35 cellular contexts compared by ENCODE assay signal in the genomic region with DNA sequence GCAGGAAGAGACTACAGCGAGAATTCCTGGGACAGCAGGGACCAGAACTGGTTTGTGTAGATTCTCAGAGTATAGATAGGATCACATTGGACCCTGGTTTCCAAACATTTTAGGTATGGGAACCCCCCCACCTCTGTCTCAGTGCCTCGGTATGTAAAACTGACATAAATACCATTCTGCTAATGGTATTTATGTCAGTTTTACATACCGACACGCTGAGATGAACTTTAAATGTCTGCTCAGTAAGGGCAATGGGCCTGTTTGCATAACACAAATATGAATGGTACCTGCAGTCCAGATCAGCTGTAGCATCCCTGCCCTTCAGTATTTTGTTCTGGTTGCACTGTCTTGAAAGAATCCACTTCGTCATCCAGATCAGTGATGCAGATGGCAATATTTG.
"Had no signal": no experiment of that assay in that cellular context is flagged by ENCODE, and none has a peak within 500 bp of the region (broad histone marks: within the 10 kb centered on the region; RNA-seq: fewer than 3 reads in every experiment).

No MANE protein-coding gene starts in this region.

- DNase-seq: activated CD4-positive, alpha-beta memory T cell treated with anti-CD3 and anti-CD28 coated beads, Interleukin-2, amount 10 ng/mL, durations not matched to agents 7 days and 5 days; activated CD4-positive, alpha-beta T cell treated with anti-CD3 and anti-CD28 coated beads for 1 hour; activated CD4-positive, alpha-beta T cell treated with anti-CD3 and anti-CD28 coated beads for 36 hours; activated CD4-positive, alpha-beta T cell treated with anti-CD3 and anti-CD28 coated beads for 48 hours; activated CD4-positive, alpha-beta T cell treated with anti-CD3 and anti-CD28 coated beads, Interleukin-2, amount 10 ng/mL, durations not matched to agents 7 days and 5 days; activated CD4-positive, alpha-beta T cell treated with anti-CD3 and anti-CD28 coated beads, Interleukin-2, amount 50 U/mL, for 48 hours; activated CD4-positive, CD25-positive, alpha-beta regulatory T cell; activated CD8-positive, alpha-beta memory T cell treated with anti-CD3 and anti-CD28 coated beads, Interleukin-2, amount 10 ng/mL, durations not matched to agents 7 days and 5 days; activated CD8-positive, alpha-beta memory T cell treated with anti-CD3 and anti-CD28 coated beads, Interleukin-2, amount 50 U/mL, for 48 hours; activated CD8-positive, alpha-beta T cell treated with anti-CD3 and anti-CD28 coated beads, Interleukin-2, amount 10 ng/mL, durations not matched to agents 7 days and 5 days; activated effector memory CD4-positive, alpha-beta T cell treated with Interleukin-2 at 50 U/mL for 16 hours; activated gamma-delta T cell; activated naive CD4-positive, alpha-beta T cell treated with anti-CD3 and anti-CD28 coated beads, Interleukin-2, amount 10 ng/mL, durations not matched to agents 7 days and 5 days; activated naive CD4-positive, alpha-beta T cell treated with Interleukin-2 at 50 U/mL for 16 hours; activated naive CD8-positive, alpha-beta T cell treated with anti-CD3 and anti-CD28 coated beads, Interleukin-2, amount 10 ng/mL, durations not matched to agents 7 days and 5 days; activated naive CD8-positive, alpha-beta T cell treated with anti-CD3 and anti-CD28 coated beads, Interleukin-2, amount 50 U/mL, for 24 hours; activated T-cell treated with anti-CD3 and anti-CD28 coated beads, Interleukin-2, amount 50 U/mL, for 24 hours; activated T-cell treated with anti-CD3 and anti-CD28 coated beads, Interleukin-2, amount 50 U/mL, for 48 hours; amygdala; anterior cingulate cortex; caudate nucleus; T-helper 1 cell; T-helper 2 cell; T-helper 9 cell; WERI-Rb-1 had no signal

- H3K9me3 ChIP-seq: ascending aorta had no signal

- H3K36me3 Mint-ChIP-seq: activated CD8-positive, alpha-beta memory T cell treated with anti-CD3 and anti-CD28 coated beads, Interleukin-2, amount 10 ng/mL, durations not matched to agents 7 days and 5 days; activated naive CD4-positive, alpha-beta T cell treated with anti-CD3 and anti-CD28 coated beads, Interleukin-2, amount 50 U/mL, for 24 hours; activated naive CD8-positive, alpha-beta T cell; activated naive CD8-positive, alpha-beta T cell treated with anti-CD3 and anti-CD28 coated beads, Interleukin-2, amount 10 ng/mL, durations not matched to agents 7 days and 5 days had no signal

- H3K27ac ChIP-seq: ascending aorta, cardiac muscle cell, WERI-Rb-1 had no signal

- H3K27ac Mint-ChIP-seq: activated CD4-positive, alpha-beta memory T cell treated with anti-CD3 and anti-CD28 coated beads, Interleukin-2, amount 10 ng/mL, durations not matched to agents 7 days and 5 days; activated CD4-positive, alpha-beta T cell treated with anti-CD3 and anti-CD28 coated beads for 36 hours; activated CD4-positive, alpha-beta T cell treated with anti-CD3 and anti-CD28 coated beads, Interleukin-2, amount 10 ng/mL, durations not matched to agents 7 days and 5 days; activated CD8-positive, alpha-beta memory T cell treated with anti-CD3 and anti-CD28 coated beads, Interleukin-2, amount 10 ng/mL, durations not matched to agents 7 days and 5 days; activated CD8-positive, alpha-beta T cell treated with anti-CD3 and anti-CD28 coated beads, Interleukin-2, amount 10 ng/mL, durations not matched to agents 7 days and 5 days; activated naive CD4-positive, alpha-beta T cell treated with anti-CD3 and anti-CD28 coated beads, Interleukin-2, amount 10 ng/mL, durations not matched to agents 7 days and 5 days; activated naive CD4-positive, alpha-beta T cell treated with anti-CD3 and anti-CD28 coated beads, Interleukin-2, amount 50 U/mL, for 24 hours; activated naive CD8-positive, alpha-beta T cell; activated naive CD8-positive, alpha-beta T cell treated with anti-CD3 and anti-CD28 coated beads, Interleukin-2, amount 10 ng/mL, durations not matched to agents 7 days and 5 days; activated naive CD8-positive, alpha-beta T cell treated with anti-CD3 and anti-CD28 coated beads, Interleukin-2, amount 50 U/mL, for 24 hours; activated T-cell treated with anti-CD3 and anti-CD28 coated beads, Interleukin-2, amount 50 U/mL, for 24 hours; activated T-helper 2 cell treated with anti-CD3 and anti-CD28 coated beads, Interferon-gamma antibody, Interleukin-2, Interleukin-4, amounts not matched to agents 10 μg/mL and 5 μg/mL and 100 μg/mL, durations not matched to agents 14 hours and 24 hours and 36 hours; brain; T-helper 1 cell treated with Interleukin-12 subunit alpha and Interleukin-12 subunit beta and Interleukin-4 antibody, amounts not matched to agents 30 μg/mL and 1 μg/mL, for 36 hours; T-helper 2 cell treated with Interferon-gamma antibody and Interleukin-4, amounts not matched to agents 5 μg/mL and 100 μg/mL, for 36 hours; WTC11 had no signal

- H3K9me3 Mint-ChIP-seq: activated CD4-positive, alpha-beta memory T cell treated with anti-CD3 and anti-CD28 coated beads, Interleukin-2, amount 10 ng/mL, durations not matched to agents 7 days and 5 days; activated CD4-positive, alpha-beta T cell treated with anti-CD3 and anti-CD28 coated beads, Interleukin-2, amount 10 ng/mL, durations not matched to agents 7 days and 5 days; activated naive CD4-positive, alpha-beta T cell treated with anti-CD3 and anti-CD28 coated beads, Interleukin-2, amount 10 ng/mL, durations not matched to agents 7 days and 5 days; activated naive CD4-positive, alpha-beta T cell treated with anti-CD3 and anti-CD28 coated beads, Interleukin-2, amount 50 U/mL, for 24 hours; activated naive CD8-positive, alpha-beta T cell treated with anti-CD3 and anti-CD28 coated beads, Interleukin-2, amount 10 ng/mL, durations not matched to agents 7 days and 5 days; activated naive CD8-positive, alpha-beta T cell treated with anti-CD3 and anti-CD28 coated beads, Interleukin-2, amount 50 U/mL, for 24 hours; activated T-cell treated with anti-CD3 and anti-CD28 coated beads, Interleukin-2, amount 50 U/mL, for 24 hours; activated T-helper 2 cell treated with anti-CD3 and anti-CD28 coated beads, Interferon-gamma antibody, Interleukin-2, Interleukin-4, amounts not matched to agents 10 μg/mL and 5 μg/mL and 100 μg/mL, durations not matched to agents 14 hours and 24 hours and 36 hours; central memory CD8-positive, alpha-beta T cell; T-helper 1 cell treated with Interleukin-12 subunit alpha and Interleukin-12 subunit beta and Interleukin-4 antibody, amounts not matched to agents 30 μg/mL and 1 μg/mL, for 36 hours; T-helper 2 cell treated with Interferon-gamma antibody and Interleukin-4, amounts not matched to agents 5 μg/mL and 100 μg/mL, for 36 hours; WTC11 had no signal

- H3K4me3 Mint-ChIP-seq: activated CD4-positive, alpha-beta memory T cell treated with anti-CD3 and anti-CD28 coated beads, Interleukin-2, amount 10 ng/mL, durations not matched to agents 7 days and 5 days; activated CD4-positive, alpha-beta T cell treated with anti-CD3 and anti-CD28 coated beads for 36 hours; activated CD4-positive, alpha-beta T cell treated with anti-CD3 and anti-CD28 coated beads, Interleukin-2, amount 10 ng/mL, durations not matched to agents 7 days and 5 days; activated CD8-positive, alpha-beta memory T cell treated with anti-CD3 and anti-CD28 coated beads, Interleukin-2, amount 10 ng/mL, durations not matched to agents 7 days and 5 days; activated CD8-positive, alpha-beta T cell treated with anti-CD3 and anti-CD28 coated beads, Interleukin-2, amount 10 ng/mL, durations not matched to agents 7 days and 5 days; activated naive CD4-positive, alpha-beta T cell treated with anti-CD3 and anti-CD28 coated beads, Interleukin-2, amount 10 ng/mL, durations not matched to agents 7 days and 5 days; activated naive CD4-positive, alpha-beta T cell treated with anti-CD3 and anti-CD28 coated beads, Interleukin-2, amount 50 U/mL, for 24 hours; activated naive CD8-positive, alpha-beta T cell; activated naive CD8-positive, alpha-beta T cell treated with anti-CD3 and anti-CD28 coated beads, Interleukin-2, amount 10 ng/mL, durations not matched to agents 7 days and 5 days; activated naive CD8-positive, alpha-beta T cell treated with anti-CD3 and anti-CD28 coated beads, Interleukin-2, amount 50 U/mL, for 24 hours; activated T-cell treated with anti-CD3 and anti-CD28 coated beads, Interleukin-2, amount 50 U/mL, for 24 hours; brain; central memory CD8-positive, alpha-beta T cell; T-helper 1 cell treated with Interleukin-12 subunit alpha and Interleukin-12 subunit beta and Interleukin-4 antibody, amounts not matched to agents 30 μg/mL and 1 μg/mL, for 36 hours; T-helper 2 cell treated with Interferon-gamma antibody and Interleukin-4, amounts not matched to agents 5 μg/mL and 100 μg/mL, for 36 hours; WTC11 had no signal

- H3K27me3 Mint-ChIP-seq: activated CD4-positive, alpha-beta memory T cell treated with anti-CD3 and anti-CD28 coated beads, Interleukin-2, amount 10 ng/mL, durations not matched to agents 7 days and 5 days; activated CD4-positive, alpha-beta T cell treated with anti-CD3 and anti-CD28 coated beads for 36 hours; activated CD4-positive, alpha-beta T cell treated with anti-CD3 and anti-CD28 coated beads, Interleukin-2, amount 10 ng/mL, durations not matched to agents 7 days and 5 days; activated naive CD4-positive, alpha-beta T cell treated with anti-CD3 and anti-CD28 coated beads, Interleukin-2, amount 10 ng/mL, durations not matched to agents 7 days and 5 days; activated naive CD4-positive, alpha-beta T cell treated with anti-CD3 and anti-CD28 coated beads, Interleukin-2, amount 50 U/mL, for 24 hours; activated naive CD8-positive, alpha-beta T cell; activated naive CD8-positive, alpha-beta T cell treated with anti-CD3 and anti-CD28 coated beads, Interleukin-2, amount 10 ng/mL, durations not matched to agents 7 days and 5 days; activated naive CD8-positive, alpha-beta T cell treated with anti-CD3 and anti-CD28 coated beads, Interleukin-2, amount 50 U/mL, for 24 hours; activated T-cell treated with anti-CD3 and anti-CD28 coated beads, Interleukin-2, amount 50 U/mL, for 24 hours; central memory CD8-positive, alpha-beta T cell had no signal

- H3K27me3 ChIP-seq: ascending aorta, cardiac muscle cell had no signal

- H3K4me3 ChIP-seq: ascending aorta, cardiac muscle cell had no signal
